Comparison of ENCODE assay signal across 8 cellular contexts in genomic region chr6:109456710-109457595, GRCh38. TPM values are rescaled to one million over a fixed set of nuclear protein-coding genes. Genes with fewer than 3 reads are reported as not detected.
A peak's percentile ranks its signal among the peaks of the same experiment; 100 is the strongest.
DNase-seq lines count a peak whose midpoint lies in the region; ATAC-seq lines count a peak whose summit lies in the region.

No MANE protein-coding gene starts in this region.

- H3K27ac ChIP-seq in caudate nucleus (ENCODE audit: low read depth, low read length), result peak overlapping the region; percentile 40

- DNase-seq in AG20443 (ENCODE audit: low spot score) (peak; percentile 90), HS-5 (ENCODE audit: low read depth) (peak; percentile 46), caudate nucleus (lab: John Stamatoyannopoulos, UW) (peak in 13 of 61 donors; percentile 22 to 86 (median 29)), lung microvascular endothelial cell (ENCODE audit: low read depth in 2 of 2) (peak; percentile 50 to 54), KG1 (lab: John Stamatoyannopoulos, UW) (no peak), hepatic stellate cell (ENCODE audit: low spot score) (no peak)

- ATAC-seq in GM21576 (IDR thresholded peaks at IDR 0.05; ENCODE audit: unreplicated experiment) (no peak), HG03280 (IDR thresholded peaks at IDR 0.05; ENCODE audit: unreplicated experiment) (no peak)

RNA-seq across cellular contexts. Expression of gene MICAL1, which starts 1.4 kb away (rescaled TPM):
- total RNA-seq in lung microvascular endothelial cell, result 12.5 and 15.9 TPM in 2 replicates

RNA-seq across cellular contexts. Expression of gene SMPD2, which starts 16.4 kb away (rescaled TPM):
- 5.4 and 7.3 TPM in 2 replicates for total RNA-seq in lung microvascular endothelial cell

RNA-seq across cellular contexts. Expression of gene PPIL6, which starts 16.5 kb away (rescaled TPM):
- total RNA-seq in lung microvascular endothelial cell, result 0.22 and 0.60 TPM in 2 replicates

RNA-seq across cellular contexts. Expression of gene ZBTB24, which starts 26.1 kb away (rescaled TPM):
- 3.1 and 4.4 TPM in 2 replicates for total RNA-seq in lung microvascular endothelial cell

Comparison
In these comparisons a context has a peak if more than half of its experiments do, and no peak if none do; other contexts are left out.
1. DNase-seq: peak in AG20443 (single experiment), HS-5 (single experiment) and lung microvascular endothelial cell (2 of 2); none in KG1 (single experiment) and hepatic stellate cell (single experiment).